ENCODE assay signal across 9 cellular contexts in the genomic region with DNA sequence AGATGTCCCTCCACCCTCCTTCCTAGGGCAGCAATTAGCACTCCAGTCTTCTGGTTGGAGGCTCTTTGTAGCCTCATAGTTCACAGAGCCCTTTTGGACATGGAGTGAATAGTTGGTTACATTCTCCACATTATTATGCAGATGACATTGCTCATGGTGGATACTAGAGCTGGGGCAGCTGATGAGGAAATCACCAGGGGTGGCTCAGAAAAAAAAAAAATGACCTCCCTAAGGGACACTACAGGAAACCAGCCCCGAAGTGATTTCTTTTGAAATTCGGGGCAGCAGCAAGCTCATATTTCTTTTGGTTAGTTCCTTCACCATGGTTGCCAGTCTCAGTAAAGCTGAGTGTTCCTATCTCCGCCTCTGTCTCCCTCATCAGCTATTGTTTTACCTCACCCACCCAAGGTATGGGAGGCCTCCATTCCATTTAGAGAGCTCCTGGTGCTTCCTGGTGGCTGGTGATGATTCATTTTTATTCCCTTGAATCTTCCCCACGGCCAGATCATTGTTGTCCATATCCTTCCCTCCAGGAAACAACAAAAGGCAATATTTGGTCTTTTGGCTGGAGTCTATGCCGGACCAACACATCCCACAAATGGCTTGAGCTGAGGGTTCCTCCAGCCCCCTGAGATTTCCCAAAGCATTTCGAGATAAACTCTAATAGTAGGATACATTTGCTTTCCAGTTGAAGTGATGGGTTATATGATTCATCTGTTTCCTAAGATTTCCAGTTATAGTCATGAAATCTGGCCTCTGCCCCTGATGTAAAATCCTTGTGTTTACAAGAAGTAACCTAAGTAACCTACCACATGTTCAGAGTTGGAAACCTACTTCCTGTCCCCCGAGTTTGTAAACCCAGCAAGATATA. TPM values are rescaled to one million over a fixed set of nuclear protein-coding genes. Genes with fewer than 3 reads are reported as not detected.
DNase-seq lines count a peak whose midpoint lies in the region; ATAC-seq and TF ChIP-seq lines count a peak whose summit lies in the region.
"Had no signal": no experiment of that assay in that cellular context is flagged by ENCODE, and none has a peak within 500 bp of the region (broad histone marks: within the 10 kb centered on the region; RNA-seq: fewer than 3 reads in every experiment).

No MANE protein-coding gene starts in this region.

- no peaks in the 10 kb centered on the region for H3K9me3 Mint-ChIP-seq in endothelial cell (ENCODE audit: unreplicated experiment)
- no peaks in the 10 kb centered on the region for H3K9me3 Mint-ChIP-seq in activated T-cell treated with anti-CD3 and anti-CD28 coated beads, Interleukin-2, amount 50 U/mL, for 72 hours
- H3K9me3 Mint-ChIP-seq: type B pancreatic cell had no signal

- H3K27ac ChIP-seq in A673 (ENCODE audit: low read depth, low read length, poor library complexity, severe bottlenecking), result no peak overlapping the region

- H3K36me3 ChIP-seq in A673 (ENCODE audit: insufficient read depth, low read length, poor library complexity, severe bottlenecking), result no peaks in the 10 kb centered on the region

- CTCF ChIA-PET in A673 (lab: Charles Lee), result interaction anchor here (0.7 kb wide), 1 partner anchor 111 kb away, joined by 4 read pairs; no protein-coding TSS in a partner anchor

- peaks cover 6% of the 10 kb centered on the region for H3K4me1 Mint-ChIP-seq in endothelial cell (ENCODE audit: unreplicated experiment)
- peaks cover 17% of the 10 kb centered on the region for H3K4me1 Mint-ChIP-seq in activated T-cell treated with anti-CD3 and anti-CD28 coated beads, Interleukin-2, amount 50 U/mL, for 72 hours (ENCODE audit: low read depth)

- peak overlapping the region; percentile 67 for H3K27ac Mint-ChIP-seq in endothelial cell (ENCODE audit: unreplicated experiment)
- no peak overlapping the region for H3K27ac Mint-ChIP-seq in activated T-cell treated with anti-CD3 and anti-CD28 coated beads, Interleukin-2, amount 50 U/mL, for 72 hours
- H3K27ac Mint-ChIP-seq: type B pancreatic cell had no signal

- peaks cover 7% of the 10 kb centered on the region for H3K4me1 ChIP-seq in A673 (ENCODE audit: insufficient read depth, low read length, poor library complexity, severe bottlenecking)

- H3K36me3 Mint-ChIP-seq in endothelial cell (ENCODE audit: low read depth, unreplicated experiment), result no peaks in the 10 kb centered on the region
- no peaks in the 10 kb centered on the region for H3K36me3 Mint-ChIP-seq in activated T-cell treated with anti-CD3 and anti-CD28 coated beads, Interleukin-2, amount 50 U/mL, for 72 hours (ENCODE audit: insufficient read depth in 2 of 2)
- H3K36me3 Mint-ChIP-seq: type B pancreatic cell had no signal

- TF ChIP-seq CTCF in A673 (conservative IDR thresholded peaks at IDR 0.05; ENCODE audit: low read depth, low read length) (no peak), endothelial cell (IDR thresholded peaks at IDR 0.05; ENCODE audit: unreplicated experiment) (no peak)

- BruUV-seq in A673 (replicated peaks; lab: Mats Ljungman, UMichigan), result no TSS peak

- no peaks in the 10 kb centered on the region for H3K27me3 ChIP-seq in A673 (replicated peaks; ENCODE audit: insufficient read depth, low read depth, low read length, poor library complexity)

- no peak overlapping the region for H3K4me3 ChIP-seq in A673 (ENCODE audit: low read depth, low read length, poor library complexity, severe bottlenecking)

- ATAC-seq in activated T-cell treated with anti-CD3 and anti-CD28 coated beads, Interleukin-2, amount 50 U/mL, for 72 hours (replicated peaks in 1 of 2), result no peak
- no peak for ATAC-seq in GM21367 (IDR thresholded peaks at IDR 0.05; ENCODE audit: unreplicated experiment)

- DNase-seq in A673 (ENCODE audit: low spot score) (peak; percentile 49), HT1080 (ENCODE audit: low read depth) (peak; percentile 68), endothelial cell (ENCODE audit: low spot score) (no peak), lung microvascular endothelial cell (ENCODE audit: low read depth in 2 of 2) (peak; percentile 68 to 75), NCI-H446 (lab: John Stamatoyannopoulos, UW) (no peak)
- DNase-seq in activated T-cell treated with anti-CD3 and anti-CD28 coated beads, Interleukin-2, amount 50 U/mL, for 72 hours, result no peak
- DNase-seq in stimulated activated CD4-positive, alpha-beta T cell treated with anti-CD3 and anti-CD28 coated beads, Interleukin-12 subunit alpha, Interleukin-12 subunit beta, amount 100 ng/mL, for 4 hours, result no peak

- no peak overlapping the region for H3K4me3 Mint-ChIP-seq in endothelial cell (ENCODE audit: unreplicated experiment)
- H3K4me3 Mint-ChIP-seq in activated T-cell treated with anti-CD3 and anti-CD28 coated beads, Interleukin-2, amount 50 U/mL, for 72 hours, result no peak overlapping the region
- H3K4me3 Mint-ChIP-seq: type B pancreatic cell had no signal

- H3K27me3 Mint-ChIP-seq in endothelial cell (ENCODE audit: unreplicated experiment), result peaks cover 3% of the 10 kb centered on the region
- no peaks in the 10 kb centered on the region for H3K27me3 Mint-ChIP-seq in activated T-cell treated with anti-CD3 and anti-CD28 coated beads, Interleukin-2, amount 50 U/mL, for 72 hours (ENCODE audit: low read depth)

- POLR2A ChIA-PET in A673 (lab: Charles Lee; ENCODE audit: low non-redundant PET), result no interaction called here

- H3K9me3 ChIP-seq in A673 (ENCODE audit: low read depth, low read length, poor library complexity, severe bottlenecking), result no peaks in the 10 kb centered on the region

- intact Hi-C loops in A673 (cut with micrococcal nuclease; ENCODE audit: unreplicated experiment), result no loop called here

RNA-seq across cellular contexts. Expression of a gene that starts 56.2 kb away (rescaled TPM):
- total RNA-seq in A673 (2021) (12.6 and 20.3 TPM in 2 replicates), endothelial cell (ENCODE audit: unreplicated experiment) (80.8 TPM), lung microvascular endothelial cell (9.7 and 10.5 TPM in 2 replicates)
- 1.6 and 2.2 TPM in 2 replicates for total RNA-seq in HT1080 (2014; rRNA removed; shearing (Covaris generic))
- 1.6 and 2.3 TPM in 2 replicates for polyA plus RNA-seq in HT1080 (2015; cell fraction: cytosol; rRNA removed)
- 10.5 and 11.5 TPM in 2 replicates for polyA plus RNA-seq in HT1080 (2015; cell fraction: nucleus; rRNA removed)
- under 1 TPM; 0.19 to 0.24 TPM for total RNA-seq in activated T-cell treated with anti-CD3 and anti-CD28 coated beads, Interleukin-2, amount 50 U/mL, for 72 hours

Comparison
In these comparisons a context has a peak if more than half of its experiments do, and no peak if none do; other contexts are left out.
1. DNase-seq: peak in A673 (single experiment), HT1080 (single experiment) and lung microvascular endothelial cell (2 of 2); none in endothelial cell (single experiment), activated T-cell treated with anti-CD3 and anti-CD28 coated beads, Interleukin-2, amount 50 U/mL, for 72 hours (0 of 2), stimulated activated CD4-positive, alpha-beta T cell treated with anti-CD3 and anti-CD28 coated beads, Interleukin-12 subunit alpha, Interleukin-12 subunit beta, amount 100 ng/mL, for 4 hours (single experiment) and NCI-H446 (0 of 2).